In genomic region chrX:12570859-12571501, GRCh38 we compare ENCODE assay signal across 15 cellular contexts.
"Had no signal": no experiment of that assay in that cellular context is flagged by ENCODE, and none has a peak within 500 bp of the region (broad histone marks: within the 10 kb centered on the region; RNA-seq: fewer than 3 reads in every experiment).

No MANE protein-coding gene starts in this region.

- DNase-seq: activated B cell treated with CpG ODN at 0.5 μM for 24 hours; activated CD4-positive, alpha-beta T cell treated with anti-CD3 and anti-CD28 coated beads for 48 hours; activated CD8-positive, alpha-beta T cell treated with anti-CD3 and anti-CD28 coated beads for 36 hours; activated effector memory CD4-positive, alpha-beta T cell treated with anti-CD3 and anti-CD28 coated beads, Interleukin-2, amount 50 U/mL, for 16 hours; activated T-cell treated with anti-CD3 and anti-CD28 coated beads, Interleukin-2, amount 50 U/mL, for 48 hours; mammary epithelial cell; naive B cell; stimulated activated CD4-positive, alpha-beta T cell treated with anti-CD3 and anti-CD28 coated beads, Interleukin-12 subunit alpha, Interleukin-12 subunit beta, amount 100 ng/mL, for 4 hours; stimulated activated CD4-positive, alpha-beta T cell treated with anti-CD3 and anti-CD28 coated beads, Interleukin-2, amount 100 ng/mL, for 24 hours had no signal

- H3K9me3 ChIP-seq: thoracic aorta had no signal

- H3K4me2 ChIP-seq: neural progenitor cell had no signal

- H3K4me1 ChIP-seq: neural progenitor cell had no signal

- ATAC-seq: activated CD8-positive, alpha-beta T cell treated with anti-CD3 and anti-CD28 coated beads for 36 hours; esophagus mucosa; left lobe of liver had no signal

- FAIRE-seq: endometrium, keratinocyte had no signal

- H3K4me3 ChIP-seq: neural progenitor cell, thoracic aorta had no signal

- H3K27ac ChIP-seq: neural progenitor cell, thoracic aorta had no signal
